In the genomic region with DNA sequence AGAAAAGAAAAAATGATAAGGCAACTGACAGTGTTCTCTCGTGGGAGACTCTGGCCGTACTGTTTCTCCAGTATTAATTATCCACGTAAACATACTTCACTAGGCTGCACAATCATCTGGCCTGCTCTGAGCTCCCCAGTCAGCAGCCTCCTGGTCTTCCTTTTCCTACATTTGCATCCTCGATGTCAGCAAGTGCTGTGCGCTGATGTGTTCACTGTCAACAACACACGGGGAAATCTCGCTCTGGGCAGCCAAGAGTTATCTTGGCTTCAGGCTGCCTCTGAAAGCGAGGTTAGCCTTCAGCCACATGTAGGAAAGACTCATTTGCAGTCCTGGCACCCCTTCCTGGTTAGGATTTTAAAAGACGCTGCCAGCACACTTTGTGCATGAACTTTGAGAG, we compare ENCODE assay signal across 22 cellular contexts.
DNase-seq lines count a peak whose midpoint lies in the region; FAIRE-seq and TF ChIP-seq lines count a peak whose summit lies in the region.
"Had no signal": no experiment of that assay in that cellular context is flagged by ENCODE, and none has a peak within 500 bp of the region (broad histone marks: within the 10 kb centered on the region; RNA-seq: fewer than 3 reads in every experiment).

No MANE protein-coding gene starts in this region.

- peak; percentile 23 for DNase-seq in Ammon's horn (ENCODE audit: low spot score)
- DNase-seq in NCI-H526 treated with DMSO at 0.1 percent for 48 hours (lab: John Stamatoyannopoulos, UW) = peak; percentile 62
- DNase-seq in testis = peak; percentile 26
- DNase-seq in A673 (ENCODE audit: low spot score) = no peak
- no peak for DNase-seq in stimulated activated CD4-positive, alpha-beta T cell treated with anti-CD3 and anti-CD28 coated beads, Interleukin-4, amount 100 ng/mL, for 24 hours
- DNase-seq in NCI-H524 (lab: John Stamatoyannopoulos, UW) = no peak
- DNase-seq: 8988T; BE2C; CD4-positive, CD25-positive, alpha-beta regulatory T cell; CD8-positive, alpha-beta memory T cell; COR-L47; DMS 273 treated with DMSO at 0.1 percent for 48 hours; DMS53; DND-41; EL; GOT3; H9; IMR-90 had no signal

- no peaks in the 10 kb centered on the region for H3K36me3 ChIP-seq in testis (ENCODE audit: low read depth, missing control alignments)
- H3K36me3 ChIP-seq in A673 (ENCODE audit: insufficient read depth, low read length, poor library complexity, severe bottlenecking) = no peaks in the 10 kb centered on the region
- H3K36me3 ChIP-seq: BE2C had no signal

- 59 to 65% methylated on average over 9 of the region's 9 CpGs for WGBS in testis, 2 donors

- H3K27me3 ChIP-seq in testis (no peaks in the 10 kb centered on the region), A673 (replicated peaks; ENCODE audit: insufficient read depth, low read depth, low read length, poor library complexity) (no peaks in the 10 kb centered on the region)
- H3K27me3 ChIP-seq: BE2C had no signal

- H3K27ac ChIP-seq in testis = no peak overlapping the region
- no peak overlapping the region for H3K27ac ChIP-seq in A673 (ENCODE audit: low read depth, low read length, poor library complexity, severe bottlenecking)

- H3K4me3 ChIP-seq in testis (no peak overlapping the region), A673 (ENCODE audit: low read depth, low read length, poor library complexity, severe bottlenecking) (no peak overlapping the region)

- CTCF ChIA-PET in A673 (lab: Charles Lee) = no interaction called here

- POLR2A ChIA-PET in A673 (lab: Charles Lee; ENCODE audit: low non-redundant PET) = no interaction called here

- no peak for TF ChIP-seq POLR2A in testis (IDR thresholded peaks at IDR 0.05)

- peak; percentile 78 for FAIRE-seq in islet of Langerhans (lab: Jason Lieb, UNC)
- FAIRE-seq: G401.6, GM12891, HTR-8/SVneo had no signal

- no peak for TF ChIP-seq CTCF in testis (IDR thresholded peaks at IDR 0.05)
- TF ChIP-seq CTCF in A673 (conservative IDR thresholded peaks at IDR 0.05; ENCODE audit: low read depth, low read length) = no peak

- BruUV-seq in A673 (replicated peaks; lab: Mats Ljungman, UMichigan) = no TSS peak

- intact Hi-C loops in testis (cut with DNase I; ENCODE audit: low total_unique reads) = no loop called here
- intact Hi-C loops in A673 (cut with micrococcal nuclease; ENCODE audit: unreplicated experiment) = no loop called here

- H3K4me1 ChIP-seq in testis = no peaks in the 10 kb centered on the region
- no peaks in the 10 kb centered on the region for H3K4me1 ChIP-seq in A673 (ENCODE audit: insufficient read depth, low read length, poor library complexity, severe bottlenecking)
- H3K4me1 ChIP-seq: BE2C had no signal

- H3K9me3 ChIP-seq in testis (no peaks in the 10 kb centered on the region), A673 (ENCODE audit: low read depth, low read length, poor library complexity, severe bottlenecking) (no peaks in the 10 kb centered on the region)
- H3K9me3 ChIP-seq: BE2C had no signal

Comparison
In these comparisons a context has a peak if more than half of its experiments do, and no peak if none do; other contexts are left out.
1. DNase-seq: peak in Ammon's horn (single experiment), NCI-H526 treated with DMSO at 0.1 percent for 48 hours (single experiment) and testis (single experiment); none in A673 (single experiment), stimulated activated CD4-positive, alpha-beta T cell treated with anti-CD3 and anti-CD28 coated beads, Interleukin-4, amount 100 ng/mL, for 24 hours (single experiment) and NCI-H524 (0 of 2).